Comparison of ENCODE assay signal across 8 cellular contexts in genomic region chr17:17749025-17749772, GRCh38.
DNase-seq lines count a peak whose midpoint lies in the region; ATAC-seq and TF ChIP-seq lines count a peak whose summit lies in the region.

No MANE protein-coding gene starts in this region.

- no peaks in the 10 kb centered on the region for H3K9me3 Mint-ChIP-seq in activated naive CD4-positive, alpha-beta T cell treated with anti-CD3 and anti-CD28 coated beads, Interleukin-2, amount 50 U/mL, for 24 hours

- peaks cover 61% of the 10 kb centered on the region for H3K4me1 Mint-ChIP-seq in activated naive CD4-positive, alpha-beta T cell treated with anti-CD3 and anti-CD28 coated beads, Interleukin-2, amount 50 U/mL, for 24 hours

- H3K36me3 ChIP-seq in endocrine pancreas (ENCODE audit: control insufficient read depth, insufficient read depth, low read length) (no peaks in the 10 kb centered on the region), thoracic aorta (no peaks in the 10 kb centered on the region), esophagus squamous epithelium (peaks cover 0 to 6% (median 0%) of the 10 kb centered on the region in 3 donors)

- H3K4me1 ChIP-seq in endocrine pancreas (ENCODE audit: control insufficient read depth, insufficient read depth, low read length) (peaks cover 7% of the 10 kb centered on the region), thoracic aorta (ENCODE audit: control insufficient read depth in 1 of 2, low read depth in 2 of 2) (peaks cover 24 to 46% of the 10 kb centered on the region in 2 donors), esophagus squamous epithelium (peaks cover 29 to 81% (median 47%) of the 10 kb centered on the region in 3 donors)

- no peak for TF ChIP-seq POLR2A in esophagus squamous epithelium (IDR thresholded peaks at IDR 0.05)

- peak overlapping the region; percentile 76 for H3K27ac Mint-ChIP-seq in activated naive CD4-positive, alpha-beta T cell treated with anti-CD3 and anti-CD28 coated beads, Interleukin-2, amount 50 U/mL, for 24 hours

- H3K4me3 ChIP-seq in endocrine pancreas (ENCODE audit: control insufficient read depth, insufficient read depth, low read length): peak overlapping the region; percentile 37
- H3K4me3 ChIP-seq in thoracic aorta: peak overlapping the region; percentile 17
- H3K4me3 ChIP-seq in esophagus squamous epithelium: no peak overlapping the region

- no peaks in the 10 kb centered on the region for H3K9me3 ChIP-seq in endocrine pancreas (ENCODE audit: control insufficient read depth, low read length)
- H3K9me3 ChIP-seq in thoracic aorta: no peaks in the 10 kb centered on the region
- no peaks in the 10 kb centered on the region for H3K9me3 ChIP-seq in esophagus squamous epithelium

- H3K4me3 Mint-ChIP-seq in activated naive CD4-positive, alpha-beta T cell treated with anti-CD3 and anti-CD28 coated beads, Interleukin-2, amount 50 U/mL, for 24 hours: peak overlapping the region; percentile 24

- no peaks in the 10 kb centered on the region for H3K36me3 Mint-ChIP-seq in activated naive CD4-positive, alpha-beta T cell treated with anti-CD3 and anti-CD28 coated beads, Interleukin-2, amount 50 U/mL, for 24 hours

- ATAC-seq in thoracic aorta (ENCODE audit: insufficient number of reproducible peaks, low FRiP score, low read depth): no peak
- no peak for ATAC-seq in GM21737 (IDR thresholded peaks at IDR 0.05; ENCODE audit: unreplicated experiment)

- H3K9ac ChIP-seq in endocrine pancreas (ENCODE audit: control insufficient read depth, insufficient read depth, low read length): no peak overlapping the region

- WGBS in esophagus squamous epithelium, 2 donors: 67 to 71% methylated on average over 6 to 14 of the region's 17 CpGs

- H3K27me3 ChIP-seq in endocrine pancreas (ENCODE audit: control insufficient read depth, insufficient read depth, low read length) (no peaks in the 10 kb centered on the region), thoracic aorta (replicated peaks; ENCODE audit: insufficient read depth) (no peaks in the 10 kb centered on the region), esophagus squamous epithelium (no peaks in the 10 kb centered on the region)

- intact Hi-C loops in esophagus squamous epithelium (cut with DNase I): no loop called here

- no peak for DNase-seq in activated naive CD4-positive, alpha-beta T cell (lab: John Stamatoyannopoulos, UW)
- DNase-seq in NCI-H510A (lab: John Stamatoyannopoulos, UW) (peak; percentile 49), thoracic aorta (ENCODE audit: low spot score) (no peak), esophagus squamous epithelium (lab: John Stamatoyannopoulos, UW) (no peak), putamen (ENCODE audit: low spot score) (no peak)

- H3K27ac ChIP-seq in thoracic aorta (peak overlapping the region; percentile 51 to 61), esophagus squamous epithelium (peak overlapping the region in 2 of 4 donors; percentile 37 to 54)

- TF ChIP-seq CTCF in thoracic aorta (IDR thresholded peaks at IDR 0.05) (no peak), esophagus squamous epithelium (IDR thresholded peaks at IDR 0.05) (no peak)

- no peaks in the 10 kb centered on the region for H3K27me3 Mint-ChIP-seq in activated naive CD4-positive, alpha-beta T cell treated with anti-CD3 and anti-CD28 coated beads, Interleukin-2, amount 50 U/mL, for 24 hours

Comparison
In these comparisons a context has a peak if more than half of its experiments do, and no peak if none do; other contexts are left out.
1. H3K4me3 ChIP-seq: peak in endocrine pancreas (single experiment) and thoracic aorta (single experiment); none in esophagus squamous epithelium (0 of 4).